In genomic region chr11:132367293-132367692, GRCh38 we compare ENCODE assay signal across 36 cellular contexts.
"Had no signal": no experiment of that assay in that cellular context is flagged by ENCODE, and none has a peak within 500 bp of the region (broad histone marks: within the 10 kb centered on the region; RNA-seq: fewer than 3 reads in every experiment).

No MANE protein-coding gene starts in this region.

- H3K9me3 ChIP-seq: MG63 had no signal

- DNase-seq: Karpas-422, Kasumi-1, MG63, MM.1S, MV-4-11, NCI-H1048, NCI-H1092, NCI-H1092 treated with DMSO at 0.1 percent for 48 hours, NCI-H1105, NCI-H1105 treated with DMSO at 0.1 percent for 48 hours, NCI-H1417, NCI-H1417 treated with DMSO at 0.1 percent for 48 hours, NCI-H1436, NCI-H1436 treated with DMSO at 0.1 percent for 48 hours, NCI-H146, NCI-H1694, NCI-H1694 treated with DMSO at 0.1 percent for 48 hours, NCI-H187, NCI-H187 treated with DMSO at 0.1 percent for 48 hours, NCI-H1930, NCI-H2029, NCI-H2029 treated with DMSO at 0.1 percent for 48 hours, NCI-H2081, NCI-H2081 treated with DMSO at 0.1 percent for 48 hours, NCI-H2107, NCI-H2171, NCI-H2171 treated with DMSO at 0.1 percent for 48 hours, NCI-H2227 treated with DMSO at 0.1 percent for 48 hours, NCI-H226, NCI-H345, NCI-H446, NCI-H446 treated with DMSO at 0.1 percent for 48 hours, NCI-H510A, NCI-H510A treated with DMSO at 0.1 percent for 48 hours, NCI-H524, NCI-H524 treated with DMSO at 0.1 percent for 48 hours had no signal

- H3K4me3 ChIP-seq: MG63 had no signal

- H3K36me3 ChIP-seq: MG63 had no signal
